17 cellular contexts compared by ENCODE assay signal in genomic region chr4:58566260-58566659, GRCh38.
DNase-seq lines count a peak whose midpoint lies in the region; ATAC-seq and TF ChIP-seq lines count a peak whose summit lies in the region.
"Had no signal": no experiment of that assay in that cellular context is flagged by ENCODE, and none has a peak within 500 bp of the region (broad histone marks: within the 10 kb centered on the region; RNA-seq: fewer than 3 reads in every experiment).

No MANE protein-coding gene starts in this region.

- TF ChIP-seq CTCF in SU-DHL-6 (IDR thresholded peaks at IDR 0.05; ENCODE audit: insufficient read depth, low read length, poor library complexity, severe bottlenecking) (no peak), ascending aorta (IDR thresholded peaks at IDR 0.05) (no peak)

- no peak for ATAC-seq in HG03565 (IDR thresholded peaks at IDR 0.05; ENCODE audit: unreplicated experiment)
- ATAC-seq: A549; CD8-positive, alpha-beta T cell; GM12878 had no signal

- H2AFZ ChIP-seq in SU-DHL-6 (ENCODE audit: low read depth, low read length, severe bottlenecking) = peak overlapping the region; percentile 82
- H2AFZ ChIP-seq: GM23248 had no signal

- H3K27me3 ChIP-seq in SU-DHL-6 (ENCODE audit: low read length) (no peaks in the 10 kb centered on the region), ascending aorta (no peaks in the 10 kb centered on the region)
- H3K27me3 ChIP-seq: BLaER1 had no signal

- DNase-seq in NCI-H2171 treated with DMSO at 0.1 percent for 48 hours (lab: John Stamatoyannopoulos, UW) (peak; percentile 27), NCI-H2171 (lab: John Stamatoyannopoulos, UW) (no peak), NCI-H524 (lab: John Stamatoyannopoulos, UW) (peak; percentile 30 to 77), ascending aorta (ENCODE audit: low spot score in 2 of 2) (no peak), AG20443 (ENCODE audit: low spot score) (no peak)
- DNase-seq: Calu3; CD8-positive, alpha-beta T cell; DMS79 treated with DMSO at 0.1 percent for 48 hours; GM23248; H7; KBM-7 had no signal

- H3K9me3 ChIP-seq in SU-DHL-6 (ENCODE audit: insufficient read depth, low read length) (no peaks in the 10 kb centered on the region), ascending aorta (no peaks in the 10 kb centered on the region)
- H3K9me3 ChIP-seq: A549 had no signal

- H3K9ac ChIP-seq in SU-DHL-6 (ENCODE audit: low read length) = no peak overlapping the region
- H3K9ac ChIP-seq: BLaER1, GM23248 had no signal

- no peak overlapping the region for H3K27ac ChIP-seq in SU-DHL-6 (ENCODE audit: low read depth, low read length)
- no peak overlapping the region for H3K27ac ChIP-seq in ascending aorta
- H3K27ac ChIP-seq: 22Rv1, A549, BLaER1, GM23248 had no signal

- no peaks in the 10 kb centered on the region for H3K9me2 ChIP-seq in SU-DHL-6 (replicated peaks; ENCODE audit: insufficient read depth, low read length)

- no peaks in the 10 kb centered on the region for H3K79me2 ChIP-seq in SU-DHL-6 (ENCODE audit: insufficient read depth, low read length)

- no peak overlapping the region for H3K4me2 ChIP-seq in SU-DHL-6 (ENCODE audit: low read depth, low read length, poor library complexity, severe bottlenecking)
- H3K4me2 ChIP-seq: A549, BLaER1 had no signal

- H3K4me3 ChIP-seq in SU-DHL-6 (ENCODE audit: insufficient read depth, low read length, poor library complexity, severe bottlenecking) = no peak overlapping the region
- no peak overlapping the region for H3K4me3 ChIP-seq in ascending aorta
- H3K4me3 ChIP-seq: A549, BLaER1, GM12878, GM23248 had no signal

- no peaks in the 10 kb centered on the region for H3F3A ChIP-seq in SU-DHL-6 (ENCODE audit: insufficient read depth)

- H3K36me3 ChIP-seq in SU-DHL-6 (ENCODE audit: low read length) (no peaks in the 10 kb centered on the region), ascending aorta (no peaks in the 10 kb centered on the region)
- H3K36me3 ChIP-seq: BLaER1 had no signal

- H4K20me1 ChIP-seq in SU-DHL-6 (ENCODE audit: low read depth, low read length) = no peaks in the 10 kb centered on the region
- H4K20me1 ChIP-seq: BLaER1 had no signal

- H3K4me1 ChIP-seq in ascending aorta = no peaks in the 10 kb centered on the region
- H3K4me1 ChIP-seq: A549 had no signal

- intact Hi-C loops in ascending aorta (cut with DNase I) = no loop called here

Comparison
In these comparisons a context has a peak if more than half of its experiments do, and no peak if none do; other contexts are left out.
1. DNase-seq: peak in NCI-H2171 treated with DMSO at 0.1 percent for 48 hours (single experiment) and NCI-H524 (2 of 2); none in NCI-H2171 (single experiment), ascending aorta (0 of 2) and AG20443 (single experiment).